1 cellular context compared by ENCODE assay signal in the genomic region with DNA sequence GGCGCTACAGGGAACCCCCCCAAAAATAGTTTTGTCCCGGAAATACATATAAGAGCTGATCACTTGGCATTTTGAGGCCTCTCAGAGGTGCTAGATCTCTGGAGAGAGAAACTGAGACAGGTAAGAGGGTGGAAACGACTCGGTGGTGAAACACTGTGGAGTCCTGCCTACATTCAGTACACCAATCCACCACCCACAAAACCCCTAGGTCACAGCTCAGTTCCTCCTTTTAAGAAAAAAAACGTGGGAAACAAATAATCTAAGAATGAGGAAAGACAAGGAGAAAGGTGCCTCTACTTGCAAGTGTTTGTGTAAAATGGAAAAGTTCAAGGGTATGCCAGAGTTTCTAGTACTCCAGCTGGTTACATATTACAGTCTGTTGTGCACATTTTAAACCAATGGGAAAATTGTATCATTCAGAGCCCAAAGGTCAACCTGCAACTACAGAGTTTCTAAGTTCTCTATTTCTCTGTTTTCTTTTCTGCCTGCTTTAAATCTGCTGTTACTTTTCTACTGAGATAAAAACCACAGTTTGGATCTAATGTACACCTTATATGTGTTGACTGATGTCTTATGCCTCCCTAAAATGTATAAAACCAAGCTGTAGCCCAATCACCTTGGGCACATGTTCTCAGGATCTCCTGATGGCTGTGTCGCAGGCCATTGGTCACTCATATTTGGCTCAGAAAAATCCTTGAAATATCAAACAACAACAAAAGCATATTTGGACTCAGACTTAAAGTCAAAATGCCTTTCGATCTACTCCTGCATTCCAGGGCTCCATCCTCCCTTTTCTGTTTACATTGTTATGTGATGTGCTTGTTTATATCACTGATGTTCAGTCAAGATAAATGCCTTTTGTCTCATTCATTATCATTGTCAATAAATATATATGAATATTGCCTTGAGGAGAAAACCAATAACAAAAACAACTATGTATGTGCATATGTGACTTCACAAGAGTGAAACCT.
TF ChIP-seq lines count a peak whose summit lies in the region.

No MANE protein-coding gene starts in this region.

TF ChIP-seq in GM23338, 12 proteins besides CTCF, POLR2A, EP300 and RAD21 (continued from another document):
- TF ChIP-seq, protein P1, sequence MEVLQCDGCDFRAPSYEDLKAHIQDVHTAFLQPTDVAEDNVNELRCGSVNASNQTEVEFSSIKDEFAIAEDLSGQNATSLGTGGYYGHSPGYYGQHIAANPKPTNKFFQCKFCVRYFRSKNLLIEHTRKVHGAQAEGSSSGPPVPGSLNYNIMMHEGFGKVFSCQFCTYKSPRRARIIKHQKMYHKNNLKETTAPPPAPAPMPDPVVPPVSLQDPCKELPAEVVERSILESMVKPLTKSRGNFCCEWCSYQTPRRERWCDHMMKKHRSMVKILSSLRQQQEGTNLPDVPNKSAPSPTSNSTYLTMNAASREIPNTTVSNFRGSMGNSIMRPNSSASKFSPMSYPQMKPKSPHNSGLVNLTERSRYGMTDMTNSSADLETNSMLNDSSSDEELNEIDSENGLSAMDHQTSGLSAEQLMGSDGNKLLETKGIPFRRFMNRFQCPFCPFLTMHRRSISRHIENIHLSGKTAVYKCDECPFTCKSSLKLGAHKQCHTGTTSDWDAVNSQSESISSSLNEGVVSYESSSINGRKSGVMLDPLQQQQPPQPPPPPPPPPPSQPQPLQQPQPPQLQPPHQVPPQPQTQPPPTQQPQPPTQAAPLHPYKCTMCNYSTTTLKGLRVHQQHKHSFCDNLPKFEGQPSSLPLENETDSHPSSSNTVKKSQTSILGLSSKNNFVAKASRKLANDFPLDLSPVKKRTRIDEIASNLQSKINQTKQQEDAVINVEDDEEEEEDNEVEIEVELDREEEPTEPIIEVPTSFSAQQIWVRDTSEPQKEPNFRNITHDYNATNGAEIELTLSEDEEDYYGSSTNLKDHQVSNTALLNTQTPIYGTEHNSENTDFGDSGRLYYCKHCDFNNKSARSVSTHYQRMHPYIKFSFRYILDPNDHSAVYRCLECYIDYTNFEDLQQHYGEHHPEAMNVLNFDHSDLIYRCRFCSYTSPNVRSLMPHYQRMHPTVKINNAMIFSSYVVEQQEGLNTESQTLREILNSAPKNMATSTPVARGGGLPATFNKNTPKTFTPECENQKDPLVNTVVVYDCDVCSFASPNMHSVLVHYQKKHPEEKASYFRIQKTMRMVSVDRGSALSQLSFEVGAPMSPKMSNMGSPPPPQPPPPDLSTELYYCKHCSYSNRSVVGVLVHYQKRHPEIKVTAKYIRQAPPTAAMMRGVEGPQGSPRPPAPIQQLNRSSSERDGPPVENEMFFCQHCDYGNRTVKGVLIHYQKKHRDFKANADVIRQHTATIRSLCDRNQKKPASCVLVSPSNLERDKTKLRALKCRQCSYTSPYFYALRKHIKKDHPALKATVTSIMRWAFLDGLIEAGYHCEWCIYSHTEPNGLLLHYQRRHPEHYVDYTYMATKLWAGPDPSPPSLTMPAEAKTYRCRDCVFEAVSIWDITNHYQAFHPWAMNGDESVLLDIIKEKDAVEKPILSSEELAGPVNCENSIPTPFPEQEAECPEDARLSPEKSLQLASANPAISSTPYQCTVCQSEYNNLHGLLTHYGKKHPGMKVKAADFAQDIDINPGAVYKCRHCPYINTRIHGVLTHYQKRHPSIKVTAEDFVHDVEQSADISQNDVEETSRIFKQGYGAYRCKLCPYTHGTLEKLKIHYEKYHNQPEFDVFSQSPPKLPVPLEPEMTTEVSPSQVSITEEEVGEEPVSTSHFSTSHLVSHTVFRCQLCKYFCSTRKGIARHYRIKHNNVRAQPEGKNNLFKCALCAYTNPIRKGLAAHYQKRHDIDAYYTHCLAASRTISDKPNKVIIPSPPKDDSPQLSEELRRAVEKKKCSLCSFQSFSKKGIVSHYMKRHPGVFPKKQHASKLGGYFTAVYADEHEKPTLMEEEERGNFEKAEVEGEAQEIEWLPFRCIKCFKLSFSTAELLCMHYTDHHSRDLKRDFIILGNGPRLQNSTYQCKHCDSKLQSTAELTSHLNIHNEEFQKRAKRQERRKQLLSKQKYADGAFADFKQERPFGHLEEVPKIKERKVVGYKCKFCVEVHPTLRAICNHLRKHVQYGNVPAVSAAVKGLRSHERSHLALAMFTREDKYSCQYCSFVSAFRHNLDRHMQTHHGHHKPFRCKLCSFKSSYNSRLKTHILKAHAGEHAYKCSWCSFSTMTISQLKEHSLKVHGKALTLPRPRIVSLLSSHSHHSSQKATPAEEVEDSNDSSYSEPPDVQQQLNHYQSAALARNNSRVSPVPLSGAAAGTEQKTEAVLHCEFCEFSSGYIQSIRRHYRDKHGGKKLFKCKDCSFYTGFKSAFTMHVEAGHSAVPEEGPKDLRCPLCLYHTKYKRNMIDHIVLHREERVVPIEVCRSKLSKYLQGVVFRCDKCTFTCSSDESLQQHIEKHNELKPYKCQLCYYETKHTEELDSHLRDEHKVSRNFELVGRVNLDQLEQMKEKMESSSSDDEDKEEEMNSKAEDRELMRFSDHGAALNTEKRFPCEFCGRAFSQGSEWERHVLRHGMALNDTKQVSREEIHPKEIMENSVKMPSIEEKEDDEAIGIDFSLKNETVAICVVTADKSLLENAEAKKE (CRISPR knock-in tag; IDR thresholded peaks at IDR 0.05), result no peak
- TF ChIP-seq EZH2 (IDR thresholded peaks at IDR 0.05; ENCODE audit: low read depth, unreplicated experiment) (no peak), STAT1 (IDR thresholded peaks at IDR 0.05; ENCODE audit: unreplicated experiment) (no peak), EZH2phosphoT487 (IDR thresholded peaks at IDR 0.05; ENCODE audit: unreplicated experiment) (no peak), POLR2AphosphoS5 (IDR thresholded peaks at IDR 0.05; ENCODE audit: low read depth) (no peak)
- TF ChIP-seq, protein P2, sequence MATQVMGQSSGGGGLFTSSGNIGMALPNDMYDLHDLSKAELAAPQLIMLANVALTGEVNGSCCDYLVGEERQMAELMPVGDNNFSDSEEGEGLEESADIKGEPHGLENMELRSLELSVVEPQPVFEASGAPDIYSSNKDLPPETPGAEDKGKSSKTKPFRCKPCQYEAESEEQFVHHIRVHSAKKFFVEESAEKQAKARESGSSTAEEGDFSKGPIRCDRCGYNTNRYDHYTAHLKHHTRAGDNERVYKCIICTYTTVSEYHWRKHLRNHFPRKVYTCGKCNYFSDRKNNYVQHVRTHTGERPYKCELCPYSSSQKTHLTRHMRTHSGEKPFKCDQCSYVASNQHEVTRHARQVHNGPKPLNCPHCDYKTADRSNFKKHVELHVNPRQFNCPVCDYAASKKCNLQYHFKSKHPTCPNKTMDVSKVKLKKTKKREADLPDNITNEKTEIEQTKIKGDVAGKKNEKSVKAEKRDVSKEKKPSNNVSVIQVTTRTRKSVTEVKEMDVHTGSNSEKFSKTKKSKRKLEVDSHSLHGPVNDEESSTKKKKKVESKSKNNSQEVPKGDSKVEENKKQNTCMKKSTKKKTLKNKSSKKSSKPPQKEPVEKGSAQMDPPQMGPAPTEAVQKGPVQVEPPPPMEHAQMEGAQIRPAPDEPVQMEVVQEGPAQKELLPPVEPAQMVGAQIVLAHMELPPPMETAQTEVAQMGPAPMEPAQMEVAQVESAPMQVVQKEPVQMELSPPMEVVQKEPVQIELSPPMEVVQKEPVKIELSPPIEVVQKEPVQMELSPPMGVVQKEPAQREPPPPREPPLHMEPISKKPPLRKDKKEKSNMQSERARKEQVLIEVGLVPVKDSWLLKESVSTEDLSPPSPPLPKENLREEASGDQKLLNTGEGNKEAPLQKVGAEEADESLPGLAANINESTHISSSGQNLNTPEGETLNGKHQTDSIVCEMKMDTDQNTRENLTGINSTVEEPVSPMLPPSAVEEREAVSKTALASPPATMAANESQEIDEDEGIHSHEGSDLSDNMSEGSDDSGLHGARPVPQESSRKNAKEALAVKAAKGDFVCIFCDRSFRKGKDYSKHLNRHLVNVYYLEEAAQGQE (IDR thresholded peaks at IDR 0.05; ENCODE audit: unreplicated experiment), result no peak
